Comparison of ENCODE assay signal across 13 cellular contexts in genomic region chr14:79369359-79370332, GRCh38.
DNase-seq lines count a peak whose midpoint lies in the region; ATAC-seq, FAIRE-seq and TF ChIP-seq lines count a peak whose summit lies in the region.
"Had no signal": no experiment of that assay in that cellular context is flagged by ENCODE, and none has a peak within 500 bp of the region (broad histone marks: within the 10 kb centered on the region; RNA-seq: fewer than 3 reads in every experiment).

No MANE protein-coding gene starts in this region.

- peak in 2 of 3 experiments; percentile 16 to 18 for TF ChIP-seq CTCF in esophagus muscularis mucosa (IDR thresholded peaks at IDR 0.05)
- no peak for TF ChIP-seq CTCF in pancreas (IDR thresholded peaks at IDR 0.05)

- 48% methylated on average over 10 of the region's 10 CpGs for WGBS in esophagus muscularis mucosa
- WGBS in pancreas, 2 donors: 54 to 56% methylated on average over 10 of the region's 10 CpGs

- no peaks in the 10 kb centered on the region for H3K9me3 ChIP-seq in esophagus muscularis mucosa
- no peaks in the 10 kb centered on the region for H3K9me3 ChIP-seq in pancreas

- H3K27me3 ChIP-seq in esophagus muscularis mucosa (no peaks in the 10 kb centered on the region), pancreas (no peaks in the 10 kb centered on the region)

- intact Hi-C loops in esophagus muscularis mucosa (cut with DNase I): loop anchor here (10.0 kb wide), 1 partner anchor 85 kb away; no protein-coding TSS in a partner anchor
- intact Hi-C loops in pancreas (cut with DNase I): no loop called here

- H3K27ac ChIP-seq in esophagus muscularis mucosa (replicated peaks in 1 of 4): peak overlapping the region; percentile 57 to 76 (median 66)
- H3K27ac ChIP-seq in pancreas: no peak overlapping the region

- H3K4me3 ChIP-seq in esophagus muscularis mucosa (no peak overlapping the region), pancreas (no peak overlapping the region)

- in situ Hi-C loops in G401 (cut with HindIII; ENCODE audit: low sequenced_read_pairs): no loop called here

- FAIRE-seq in pancreas (lab: Jason Lieb, UNC): peak; percentile 88

- peak; percentile 49 for DNase-seq in Daoy (ENCODE audit: low read depth)
- DNase-seq in NCI-H446 treated with DMSO at 0.1 percent for 48 hours (lab: John Stamatoyannopoulos, UW): peak; percentile 32
- no peak for DNase-seq in esophagus muscularis mucosa (ENCODE audit: extremely low spot score)
- DNase-seq in pancreas: peak in 3 of 6 donors; percentile 21 to 51 (median 24)
- DNase-seq in stimulated activated CD4-positive, alpha-beta T cell treated with anti-CD3 and anti-CD28 coated beads, Interleukin-4, amount 100 ng/mL, for 4 hours: no peak
- DNase-seq in Ammon's horn (ENCODE audit: low spot score): no peak
- no peak for DNase-seq in G401 (ENCODE audit: low spot score)
- DNase-seq: activated CD8-positive, alpha-beta T cell treated with anti-CD3 and anti-CD28 coated beads for 36 hours; GF-D8; NCI-H1092; SHP77; substantia nigra had no signal

- ATAC-seq in pancreas (peak; percentile 91 to 96 (median 95)), HG03159 (IDR thresholded peaks at IDR 0.05; ENCODE audit: unreplicated experiment) (no peak)
- ATAC-seq: activated CD8-positive, alpha-beta T cell treated with anti-CD3 and anti-CD28 coated beads for 36 hours had no signal

- no peak for TF ChIP-seq EP300 in esophagus muscularis mucosa (IDR thresholded peaks at IDR 0.05)

- H3K4me1 ChIP-seq in esophagus muscularis mucosa: peaks cover 0 to 54% (median 29%) of the 10 kb centered on the region in 4 donors
- peaks cover 0 to 3% (median 0%) of the 10 kb centered on the region in 3 donors for H3K4me1 ChIP-seq in pancreas

- no peak for TF ChIP-seq POLR2A in esophagus muscularis mucosa (IDR thresholded peaks at IDR 0.05; ENCODE audit: low read depth)

- H3K36me3 ChIP-seq in esophagus muscularis mucosa (no peaks in the 10 kb centered on the region), pancreas (no peaks in the 10 kb centered on the region)

Comparison
In these comparisons a context has a peak if more than half of its experiments do, and no peak if none do; other contexts are left out.
1. DNase-seq: peak in Daoy (single experiment) and NCI-H446 treated with DMSO at 0.1 percent for 48 hours (single experiment); none in esophagus muscularis mucosa (single experiment), stimulated activated CD4-positive, alpha-beta T cell treated with anti-CD3 and anti-CD28 coated beads, Interleukin-4, amount 100 ng/mL, for 4 hours (0 of 2), Ammon's horn (single experiment) and G401 (single experiment).
2. H3K27ac ChIP-seq: peak in esophagus muscularis mucosa (4 of 4); none in pancreas (0 of 4).
3. CTCF ChIP-seq: peak in esophagus muscularis mucosa (2 of 3); none in pancreas (0 of 4).